In genomic region chr1:86822463-86822862, GRCh38 we compare ENCODE assay signal across 24 cellular contexts.
A peak's percentile ranks its signal among the peaks of the same experiment; 100 is the strongest.
DNase-seq lines count a peak whose midpoint lies in the region; ATAC-seq and TF ChIP-seq lines count a peak whose summit lies in the region.
"Had no signal": no experiment of that assay in that cellular context is flagged by ENCODE, and none has a peak within 500 bp of the region (broad histone marks: within the 10 kb centered on the region; RNA-seq: fewer than 3 reads in every experiment).

No MANE protein-coding gene starts in this region.

- DNase-seq in DND-41 (no peak), NAMALWA (ENCODE audit: low spot score) (peak; percentile 19), SKM-1 (lab: John Stamatoyannopoulos, UW; ENCODE audit: unreplicated experiment) (peak; percentile 14), naive B cell (no peak), epidermal melanocyte (ENCODE audit: insufficient read length, low spot score) (no peak), HPDE6-E6E7 (ENCODE audit: extremely low spot score) (no peak)
- DNase-seq: activated CD8-positive, alpha-beta memory T cell treated with anti-CD3 and anti-CD28 coated beads for 24 hours; activated naive CD4-positive, alpha-beta T cell treated with anti-CD3 and anti-CD28 coated beads, Interleukin-2, amount 10 ng/mL, durations not matched to agents 7 days and 5 days; activated T-cell treated with anti-CD3 and anti-CD28 coated beads, Interleukin-2, amount 50 U/mL, for 48 hours; COR-L47; foreskin fibroblast; NCI-H2029; NCI-H526 treated with DMSO at 0.1 percent for 48 hours; stimulated activated naive CD8-positive, alpha-beta T cell treated with anti-CD3 and anti-CD28 coated beads, Interleukin-15, Interleukin-2, amounts not matched to agents 100 U/mL and 50 U/mL, for 24 hours; T-helper 9 cell had no signal

- H4K20me1 ChIP-seq in DND-41 (ENCODE audit: insufficient read depth, low read length): no peaks in the 10 kb centered on the region

- no peak overlapping the region for H3K27ac Mint-ChIP-seq in naive B cell
- H3K27ac Mint-ChIP-seq: activated naive CD4-positive, alpha-beta T cell treated with anti-CD3 and anti-CD28 coated beads, Interleukin-2, amount 10 ng/mL, durations not matched to agents 7 days and 5 days had no signal

- ATAC-seq in DND-41 (ENCODE audit: insufficient read depth, low read depth) (peak; percentile 39; the same call in 1 of the 3 replicates), naive B cell (ENCODE audit: low read depth in 2 of 2) (peak; percentile 44 to 45), GM18907 (IDR thresholded peaks at IDR 0.05; ENCODE audit: unreplicated experiment) (no peak)
- ATAC-seq: Panc1; stimulated activated naive CD8-positive, alpha-beta T cell treated with anti-CD3 and anti-CD28 coated beads, Interleukin-15, Interleukin-2, amounts not matched to agents 100 U/mL and 50 U/mL, for 24 hours had no signal

- no peak for TF ChIP-seq CTCF in DND-41 (IDR thresholded peaks at IDR 0.05; ENCODE audit: borderline replicate concordance, extremely low read depth, low read length, poor library complexity, severe bottlenecking)

- H3K27me3 ChIP-seq in DND-41 (ENCODE audit: insufficient read depth, low read length, poor library complexity): no peaks in the 10 kb centered on the region
- H3K27me3 ChIP-seq: ascending aorta, neutrophil, tibial nerve had no signal

- H3K36me3 Mint-ChIP-seq in naive B cell: no peaks in the 10 kb centered on the region
- H3K36me3 Mint-ChIP-seq: activated naive CD4-positive, alpha-beta T cell treated with anti-CD3 and anti-CD28 coated beads, Interleukin-2, amount 10 ng/mL, durations not matched to agents 7 days and 5 days had no signal

- H3K27ac ChIP-seq in DND-41 (ENCODE audit: low read length): no peak overlapping the region
- H3K27ac ChIP-seq: ascending aorta, epithelial cell of prostate, neutrophil, SK-N-MC, skin epidermis, tibial nerve had no signal

- no peaks in the 10 kb centered on the region for H3K36me3 ChIP-seq in DND-41 (ENCODE audit: insufficient read depth, low read length)
- H3K36me3 ChIP-seq: ascending aorta, neutrophil, tibial nerve had no signal

- no peaks in the 10 kb centered on the region for H3K79me2 ChIP-seq in DND-41 (ENCODE audit: insufficient read depth, low read length)

- H3K4me3 Mint-ChIP-seq in naive B cell: no peak overlapping the region
- H3K4me3 Mint-ChIP-seq: activated naive CD4-positive, alpha-beta T cell treated with anti-CD3 and anti-CD28 coated beads, Interleukin-2, amount 10 ng/mL, durations not matched to agents 7 days and 5 days; central memory CD8-positive, alpha-beta T cell had no signal

- H3K9me3 Mint-ChIP-seq in naive B cell: peaks cover 0 to 10% (median 0%) of the 10 kb centered on the region in 7 donors
- H3K9me3 Mint-ChIP-seq: activated naive CD4-positive, alpha-beta T cell treated with anti-CD3 and anti-CD28 coated beads, Interleukin-2, amount 10 ng/mL, durations not matched to agents 7 days and 5 days; central memory CD8-positive, alpha-beta T cell had no signal

- no peak overlapping the region for H3K9ac ChIP-seq in DND-41 (ENCODE audit: low read depth, low read length)

- peaks cover 0 to 15% (median 0%) of the 10 kb centered on the region in 3 donors for H3K27me3 Mint-ChIP-seq in naive B cell

- H2AFZ ChIP-seq in DND-41 (ENCODE audit: low read depth, low read length): no peak overlapping the region

- no peaks in the 10 kb centered on the region for H3K4me1 ChIP-seq in DND-41 (ENCODE audit: insufficient read depth, low read length)
- H3K4me1 ChIP-seq: ascending aorta, tibial nerve had no signal

- peaks cover 0 to 5% (median 3%) of the 10 kb centered on the region in 3 donors for H3K4me1 Mint-ChIP-seq in naive B cell
- H3K4me1 Mint-ChIP-seq: activated naive CD4-positive, alpha-beta T cell treated with anti-CD3 and anti-CD28 coated beads, Interleukin-2, amount 10 ng/mL, durations not matched to agents 7 days and 5 days; central memory CD8-positive, alpha-beta T cell had no signal

- H3K4me2 ChIP-seq in DND-41 (ENCODE audit: insufficient read depth, low read length): no peak overlapping the region

- no peak overlapping the region for H3K4me3 ChIP-seq in DND-41 (ENCODE audit: low read depth in 1 of 2, low read length in 2 of 2)
- H3K4me3 ChIP-seq: ascending aorta, SK-N-MC, skin epidermis, tibial nerve had no signal

- no peaks in the 10 kb centered on the region for H3K9me3 ChIP-seq in DND-41 (ENCODE audit: insufficient read depth, low read length, severe bottlenecking)
- H3K9me3 ChIP-seq: ascending aorta, neutrophil, tibial nerve had no signal

Comparison
In these comparisons a context has a peak if more than half of its experiments do, and no peak if none do; other contexts are left out.
1. DNase-seq: peak in NAMALWA (single experiment) and SKM-1 (single experiment); none in DND-41 (single experiment), naive B cell (single experiment), epidermal melanocyte (single experiment) and HPDE6-E6E7 (single experiment).